In the genomic region with DNA sequence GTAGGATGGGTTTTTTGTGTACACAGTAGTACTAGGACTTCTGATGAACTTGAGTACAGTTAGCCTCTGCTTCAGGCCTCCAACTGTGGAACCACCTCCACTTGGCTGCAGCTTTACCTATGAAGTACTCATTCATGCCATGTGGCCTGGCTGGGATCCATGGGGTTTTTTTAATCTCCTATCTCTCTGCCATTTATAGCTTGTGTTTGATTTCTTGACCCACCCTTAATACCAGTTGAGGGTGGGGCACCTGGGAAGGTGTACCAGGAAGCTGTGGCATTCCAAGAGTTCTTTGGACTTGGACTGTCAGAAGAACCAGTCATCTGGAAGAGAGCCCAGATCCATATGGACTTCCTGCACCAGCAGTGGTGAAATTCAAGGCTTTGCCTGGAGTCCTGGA, we compare ENCODE assay signal across 13 cellular contexts.
A peak's percentile ranks its signal among the peaks of the same experiment; 100 is the strongest.
DNase-seq lines count a peak whose midpoint lies in the region; ATAC-seq, FAIRE-seq and TF ChIP-seq lines count a peak whose summit lies in the region.
"Had no signal": no experiment of that assay in that cellular context is flagged by ENCODE, and none has a peak within 500 bp of the region (broad histone marks: within the 10 kb centered on the region; RNA-seq: fewer than 3 reads in every experiment).

No MANE protein-coding gene starts in this region.

- intact Hi-C loops in ascending aorta (cut with DNase I): no loop called here

- H3K4me3 ChIP-seq in ascending aorta (no peak overlapping the region), keratinocyte (ENCODE audit: control insufficient read depth in 2 of 3, extremely low read depth in 1 of 3, insufficient read depth in 2 of 3, low read depth in 1 of 3, low read length in 3 of 3) (no peak overlapping the region), upper lobe of left lung (no peak overlapping the region)
- H3K4me3 ChIP-seq: SJSA1 had no signal

- H3K9me3 ChIP-seq in ascending aorta: no peaks in the 10 kb centered on the region
- no peaks in the 10 kb centered on the region for H3K9me3 ChIP-seq in keratinocyte (ENCODE audit: control insufficient read depth, low read depth, low read length)
- no peaks in the 10 kb centered on the region for H3K9me3 ChIP-seq in upper lobe of left lung
- H3K9me3 ChIP-seq: SJSA1 had no signal

- POLR2A ChIA-PET in GM10248 (lab: Yijun Ruan, JAX): no interaction called here

- DNase-seq in HS-27A (ENCODE audit: low read depth) (peak; percentile 77), ascending aorta (ENCODE audit: low spot score in 2 of 2) (no peak), keratinocyte (ENCODE audit: low read depth, low spot score) (peak; percentile 96), upper lobe of left lung (peak in 1 of 2 donors; percentile 83), GM10248 (ENCODE audit: extremely low spot score) (no peak), COLO829 (ENCODE audit: low spot score) (no peak), GM19240 (ENCODE audit: insufficient read length, low spot score) (no peak)
- DNase-seq: activated CD4-positive, CD25-positive, alpha-beta regulatory T cell treated with anti-CD3 and anti-CD28 coated beads, Interleukin-2, amount 50 U/mL, for 72 hours; DMS53; H7; NCI-H1436; NCI-H82 had no signal

- no peaks in the 10 kb centered on the region for H3K9me1 ChIP-seq in keratinocyte (ENCODE audit: control insufficient read depth, extremely low read depth, insufficient read depth, low read length)

- peak; percentile 98 for FAIRE-seq in keratinocyte (lab: Jason Lieb, UNC)

- H3K27ac ChIP-seq in ascending aorta (peak overlapping the region; percentile 9 to 32), keratinocyte (ENCODE audit: control insufficient read depth, insufficient read depth, low read length) (peak overlapping the region; percentile 59), upper lobe of left lung (peak overlapping the region in 3 of 4 donors; percentile 16 to 55 (median 32))
- H3K27ac ChIP-seq: SJSA1 had no signal

- no peaks in the 10 kb centered on the region for H3K27me3 ChIP-seq in ascending aorta
- no peaks in the 10 kb centered on the region for H3K27me3 ChIP-seq in keratinocyte (ENCODE audit: control insufficient read depth, extremely low read depth, insufficient read depth, low read length)
- H3K27me3 ChIP-seq in upper lobe of left lung: no peaks in the 10 kb centered on the region
- H3K27me3 ChIP-seq: SJSA1 had no signal

- no peak overlapping the region for H3K9ac ChIP-seq in keratinocyte (ENCODE audit: control insufficient read depth, extremely low read depth, insufficient read depth, low read length)

- peak; percentile 61 to 80 for ATAC-seq in upper lobe of left lung (ENCODE audit: low FRiP score in 2 of 2)

- H2AFZ ChIP-seq in keratinocyte (ENCODE audit: control insufficient read depth, low read length): peak overlapping the region; percentile 38

- peak in 1 of 4 donors; percentile 4 for TF ChIP-seq POLR2A in upper lobe of left lung (IDR thresholded peaks at IDR 0.05)

- H3K79me2 ChIP-seq in keratinocyte (ENCODE audit: control insufficient read depth, insufficient read depth, low read length): no peaks in the 10 kb centered on the region

- H4K20me1 ChIP-seq in keratinocyte (ENCODE audit: control insufficient read depth, extremely low read depth, insufficient read depth, low read length): no peaks in the 10 kb centered on the region

- TF ChIP-seq EP300 in upper lobe of left lung (IDR thresholded peaks at IDR 0.05): peak in 3 of 4 donors; percentile 10 to 88 (median 42)

- CTCF ChIA-PET in GM10248 (lab: Yijun Ruan, JAX): interaction anchor here (1.0 to 2.3 kb wide), 4 partner anchors 10 to 538 kb away, joined by 3 to 10 read pairs (median 4); no protein-coding TSS in a partner anchor

- H3K4me2 ChIP-seq in keratinocyte (ENCODE audit: control insufficient read depth, extremely low read depth, insufficient read depth, low read depth, low read length): peak overlapping the region; percentile 39

- TF ChIP-seq CTCF in ascending aorta (IDR thresholded peaks at IDR 0.05): no peak
- no peak for TF ChIP-seq CTCF in keratinocyte (optimal IDR thresholded peaks at IDR 0.05 in 1 of 3, IDR thresholded peaks at IDR 0.05 in 1 of 3, conservative IDR thresholded peaks at IDR 0.05 in 1 of 3; ENCODE audit: extremely low read depth in 1 of 3, insufficient read depth in 2 of 3, low read length in 3 of 3)
- no peak for TF ChIP-seq CTCF in upper lobe of left lung (IDR thresholded peaks at IDR 0.05)
- TF ChIP-seq CTCF in GM10248 (IDR thresholded peaks at IDR 0.05; ENCODE audit: control extremely low read depth, extremely low read depth, low read depth, missing control alignments): no peak

- H3K36me3 ChIP-seq in ascending aorta (no peaks in the 10 kb centered on the region), keratinocyte (ENCODE audit: control insufficient read depth in 2 of 2, extremely low read depth in 1 of 2, insufficient read depth in 2 of 2, low read length in 2 of 2) (no peaks in the 10 kb centered on the region), upper lobe of left lung (no peaks in the 10 kb centered on the region)
- H3K36me3 ChIP-seq: SJSA1 had no signal

- H3K4me1 ChIP-seq in ascending aorta: peaks cover 0 to 16% of the 10 kb centered on the region in 2 donors
- H3K4me1 ChIP-seq in keratinocyte (ENCODE audit: control insufficient read depth, extremely low read depth, insufficient read depth, low read length): peaks cover 30% of the 10 kb centered on the region
- H3K4me1 ChIP-seq in upper lobe of left lung: peaks cover 0 to 19% (median 0%) of the 10 kb centered on the region in 4 donors

- dilution Hi-C loops in keratinocyte (cut with MboI; ENCODE audit: extremely low pct_ligation_motif_present, low sequenced_read_pairs): no loop called here

Comparison
In these comparisons a context has a peak if more than half of its experiments do, and no peak if none do; other contexts are left out.
1. DNase-seq: peak in HS-27A (single experiment) and keratinocyte (single experiment); none in ascending aorta (0 of 2), GM10248 (single experiment), COLO829 (single experiment) and GM19240 (single experiment).
2. Peak in every context shown above with its lines, with median percentiles within 50 percentile points of each other: H3K27ac ChIP-seq.